12 cellular contexts compared by ENCODE assay signal in the genomic region with DNA sequence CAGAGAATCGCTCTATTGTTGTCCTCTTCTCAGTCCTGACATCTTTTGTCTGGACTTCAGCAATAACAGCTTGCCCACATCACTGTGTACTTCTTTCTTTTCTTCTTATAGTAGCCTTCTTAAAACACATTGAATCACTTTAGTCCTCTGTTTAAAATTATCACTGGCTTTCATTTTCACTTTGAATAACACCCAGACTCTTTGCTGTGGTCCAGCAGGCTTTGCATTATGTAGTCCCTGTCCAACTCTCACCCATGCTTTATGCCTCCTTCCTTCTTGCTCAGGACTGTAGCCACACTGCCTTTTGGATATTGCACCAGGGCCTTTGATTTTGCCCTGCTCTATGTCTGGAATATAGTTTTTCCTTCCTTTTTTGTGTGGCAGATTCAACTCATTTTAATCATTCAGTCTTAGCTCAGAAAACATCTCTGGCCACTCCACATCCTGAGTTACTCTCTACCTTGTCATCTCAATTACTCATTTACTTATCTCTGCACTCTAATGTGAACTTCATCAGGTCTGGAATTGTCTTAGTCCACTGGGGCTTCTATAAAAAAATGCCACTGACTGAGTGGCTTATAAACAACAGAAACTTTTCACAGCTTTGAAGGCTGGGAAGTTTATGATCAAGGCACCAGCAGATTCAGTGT.
A peak's percentile ranks its signal among the peaks of the same experiment; 100 is the strongest.
DNase-seq lines count a peak whose midpoint lies in the region; ATAC-seq, FAIRE-seq and TF ChIP-seq lines count a peak whose summit lies in the region.
"Had no signal": no experiment of that assay in that cellular context is flagged by ENCODE, and none has a peak within 500 bp of the region (broad histone marks: within the 10 kb centered on the region; RNA-seq: fewer than 3 reads in every experiment).

No MANE protein-coding gene starts in this region.

- H3K9me3 ChIP-seq in tibial artery = no peaks in the 10 kb centered on the region

- no peaks in the 10 kb centered on the region for H3K27me3 ChIP-seq in tibial artery

- FAIRE-seq in frontal cortex (lab: Jason Lieb, UNC) = no peak
- FAIRE-seq: G401.6, HepG2 had no signal

- no peaks in the 10 kb centered on the region for H3K36me3 ChIP-seq in tibial artery
- H3K36me3 ChIP-seq: cardiac muscle cell had no signal

- DNase-seq in kidney tubule cell (ENCODE audit: low spot score) = peak; percentile 28
- no peak for DNase-seq in tibial artery
- no peak for DNase-seq in HT-29 (ENCODE audit: low spot score)
- DNase-seq in C1 segment of cervical spinal cord (lab: John Stamatoyannopoulos, UW) = no peak
- no peak for DNase-seq in frontal cortex (ENCODE audit: low spot score in 2 of 2)
- DNase-seq: NK-92 treated with Interleukin-12 subunit alpha and Interleukin-12 subunit beta, amount 100 ng/mL, for 24 hours had no signal

- TF ChIP-seq CTCF in tibial artery (IDR thresholded peaks at IDR 0.05) = no peak

- intact Hi-C loops in tibial artery (cut with DNase I; ENCODE audit: low total_unique reads) = no loop called here

- no peak overlapping the region for H3K27ac ChIP-seq in tibial artery
- H3K27ac ChIP-seq: cardiac muscle cell had no signal

- no peak overlapping the region for H3K4me3 ChIP-seq in tibial artery
- H3K4me3 ChIP-seq: cardiac muscle cell had no signal

- peak; percentile 95 for ATAC-seq in GM18861 (IDR thresholded peaks at IDR 0.05; ENCODE audit: unreplicated experiment)
- ATAC-seq in GM21717 (IDR thresholded peaks at IDR 0.05; ENCODE audit: unreplicated experiment) = peak; percentile 99
- ATAC-seq in HG03432 (IDR thresholded peaks at IDR 0.05; ENCODE audit: unreplicated experiment) = peak; percentile 98
- ATAC-seq: HepG2 had no signal

- no peaks in the 10 kb centered on the region for H3K4me1 ChIP-seq in tibial artery
